2 cellular contexts compared by ENCODE assay signal in the genomic region with DNA sequence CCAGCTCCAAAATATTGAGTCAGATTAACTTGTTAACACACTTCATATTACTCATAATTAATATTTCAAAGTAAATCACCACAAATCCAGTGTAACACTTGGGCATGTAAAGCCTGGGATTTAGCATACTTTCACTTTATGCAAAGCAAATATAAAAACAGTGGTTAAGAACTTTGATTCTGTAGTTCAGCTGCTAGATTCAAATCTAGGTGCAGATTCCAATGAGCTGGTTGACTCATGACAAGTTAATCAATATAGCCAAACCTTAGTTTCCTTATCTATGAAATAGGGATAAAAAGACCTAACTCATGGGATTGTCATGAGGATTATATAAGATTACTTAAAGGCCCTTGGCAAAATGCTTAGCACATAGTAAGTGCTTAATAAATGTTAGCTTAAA.
A peak's percentile ranks its signal among the peaks of the same experiment; 100 is the strongest.
TF ChIP-seq lines count a peak whose summit lies in the region.

No MANE protein-coding gene starts in this region.

TF ChIP-seq in liver, 16 proteins besides CTCF, POLR2A, EP300 and RAD21 (continued from another document):
- TF ChIP-seq JUND (IDR thresholded peaks at IDR 0.05): peak in 1 of 2 donors; percentile 46
- TF ChIP-seq FOXA1 (IDR thresholded peaks at IDR 0.05): no peak
- TF ChIP-seq HNF4A (conservative IDR thresholded peaks at IDR 0.05): peak; percentile 74 to 75
- no peak for TF ChIP-seq ZBTB33 (IDR thresholded peaks at IDR 0.05)
- TF ChIP-seq SP1 (IDR thresholded peaks at IDR 0.05): peak; percentile 28
- TF ChIP-seq YY1 (IDR thresholded peaks at IDR 0.05): no peak
- TF ChIP-seq EGR1 (IDR thresholded peaks at IDR 0.05; ENCODE audit: low read depth in 2 of 2): no peak
- TF ChIP-seq, protein P1, sequence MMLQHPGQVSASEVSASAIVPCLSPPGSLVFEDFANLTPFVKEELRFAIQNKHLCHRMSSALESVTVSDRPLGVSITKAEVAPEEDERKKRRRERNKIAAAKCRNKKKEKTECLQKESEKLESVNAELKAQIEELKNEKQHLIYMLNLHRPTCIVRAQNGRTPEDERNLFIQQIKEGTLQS (IDR thresholded peaks at IDR 0.05): no peak
- TF ChIP-seq FOXA2 (IDR thresholded peaks at IDR 0.05): no peak
- TF ChIP-seq RXRA (IDR thresholded peaks at IDR 0.05): no peak
- TF ChIP-seq MAX (IDR thresholded peaks at IDR 0.05): no peak

TF ChIP-seq in HepG2, 621 proteins besides CTCF, POLR2A, EP300 and RAD21 (continued from another document):
- TF ChIP-seq ZNF101 (CRISPR knock-in tag; IDR thresholded peaks at IDR 0.05; ENCODE audit: borderline replicate concordance, low read depth) (no peak), ZNF24 (IDR thresholded peaks at IDR 0.05) (no peak), CBX5 (CRISPR knock-in tag; IDR thresholded peaks at IDR 0.05; ENCODE audit: borderline replicate concordance) (no peak), ZFP90 (CRISPR knock-in tag; IDR thresholded peaks at IDR 0.05; ENCODE audit: borderline replicate concordance) (no peak), UBTF (CRISPR knock-in tag; IDR thresholded peaks at IDR 0.05) (no peak), KLF15 (CRISPR knock-in tag; IDR thresholded peaks at IDR 0.05; ENCODE audit: borderline replicate concordance) (no peak), KDM2A (CRISPR knock-in tag; IDR thresholded peaks at IDR 0.05; ENCODE audit: borderline replicate concordance, low read depth) (no peak), RBAK (CRISPR knock-in tag; IDR thresholded peaks at IDR 0.05) (no peak), SETDB1 (CRISPR knock-in tag; IDR thresholded peaks at IDR 0.05; ENCODE audit: borderline replicate concordance) (no peak), IRF9 (CRISPR knock-in tag; IDR thresholded peaks at IDR 0.05; ENCODE audit: borderline replicate concordance) (no peak)
- TF ChIP-seq, protein P2, sequence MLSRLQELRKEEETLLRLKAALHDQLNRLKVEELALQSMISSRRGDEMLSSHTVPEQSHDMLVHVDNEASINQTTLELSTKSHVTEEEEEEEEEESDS (CRISPR knock-in tag; IDR thresholded peaks at IDR 0.05; ENCODE audit: borderline replicate concordance): no peak
